Comparison of ENCODE assay signal across 1 cellular context in the genomic region with DNA sequence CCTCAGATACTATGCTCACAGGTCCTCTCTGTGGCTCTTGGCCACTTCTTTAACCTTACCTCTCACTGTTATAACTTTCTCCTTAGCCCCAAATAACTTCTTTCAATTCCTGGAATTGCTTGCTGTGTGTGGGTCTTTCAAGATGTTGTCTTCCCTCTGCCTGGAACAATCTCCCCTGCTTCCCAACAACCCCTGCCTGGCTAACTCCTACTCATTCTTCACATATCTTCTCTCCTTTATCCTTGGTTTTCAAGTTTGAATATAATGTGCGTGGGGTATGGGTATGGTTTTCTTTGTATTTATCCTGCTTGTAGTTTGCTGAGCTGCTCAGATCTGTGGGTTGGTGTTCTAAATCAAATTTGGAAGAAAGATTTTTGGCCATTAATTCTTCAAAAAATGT.
TF ChIP-seq lines count a peak whose summit lies in the region.

No MANE protein-coding gene starts in this region.

TF ChIP-seq in K562, 482 proteins besides CTCF, POLR2A, EP300 and RAD21:
- TF ChIP-seq HLTF (IDR thresholded peaks at IDR 0.05) (no peak), TGIF2 (CRISPR knock-in tag; IDR thresholded peaks at IDR 0.05) (no peak), SMARCE1 (IDR thresholded peaks at IDR 0.05) (no peak), NCOR1 (IDR thresholded peaks at IDR 0.05) (no peak), RBBP5 (IDR thresholded peaks at IDR 0.05; ENCODE audit: borderline replicate concordance, insufficient read depth, low read length, poor library complexity, severe bottlenecking) (no peak), NR3C1 (CRISPR knock-in tag; IDR thresholded peaks at IDR 0.05) (no peak), SNRNP70 (optimal IDR thresholded peaks at IDR 0.05; ENCODE audit: low read depth, low read length) (no peak), RBM15 (IDR thresholded peaks at IDR 0.05; ENCODE audit: insufficient read depth, low read length) (no peak), CC2D1A (IDR thresholded peaks at IDR 0.05) (no peak), NFE2 (IDR thresholded peaks at IDR 0.05; ENCODE audit: low read depth) (no peak), ZFX (CRISPR knock-in tag; IDR thresholded peaks at IDR 0.05) (no peak)
- TF ChIP-seq, protein P1, sequence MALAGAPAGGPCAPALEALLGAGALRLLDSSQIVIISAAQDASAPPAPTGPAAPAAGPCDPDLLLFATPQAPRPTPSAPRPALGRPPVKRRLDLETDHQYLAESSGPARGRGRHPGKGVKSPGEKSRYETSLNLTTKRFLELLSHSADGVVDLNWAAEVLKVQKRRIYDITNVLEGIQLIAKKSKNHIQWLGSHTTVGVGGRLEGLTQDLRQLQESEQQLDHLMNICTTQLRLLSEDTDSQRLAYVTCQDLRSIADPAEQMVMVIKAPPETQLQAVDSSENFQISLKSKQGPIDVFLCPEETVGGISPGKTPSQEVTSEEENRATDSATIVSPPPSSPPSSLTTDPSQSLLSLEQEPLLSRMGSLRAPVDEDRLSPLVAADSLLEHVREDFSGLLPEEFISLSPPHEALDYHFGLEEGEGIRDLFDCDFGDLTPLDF (CRISPR knock-in tag; IDR thresholded peaks at IDR 0.05) = no peak
- TF ChIP-seq, protein P2, sequence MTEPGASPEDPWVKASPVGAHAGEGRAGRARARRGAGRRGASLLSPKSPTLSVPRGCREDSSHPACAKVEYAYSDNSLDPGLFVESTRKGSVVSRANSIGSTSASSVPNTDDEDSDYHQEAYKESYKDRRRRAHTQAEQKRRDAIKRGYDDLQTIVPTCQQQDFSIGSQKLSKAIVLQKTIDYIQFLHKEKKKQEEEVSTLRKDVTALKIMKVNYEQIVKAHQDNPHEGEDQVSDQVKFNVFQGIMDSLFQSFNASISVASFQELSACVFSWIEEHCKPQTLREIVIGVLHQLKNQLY (CRISPR knock-in tag; conservative IDR thresholded peaks at IDR 0.05) = no peak
- TF ChIP-seq, protein P3, sequence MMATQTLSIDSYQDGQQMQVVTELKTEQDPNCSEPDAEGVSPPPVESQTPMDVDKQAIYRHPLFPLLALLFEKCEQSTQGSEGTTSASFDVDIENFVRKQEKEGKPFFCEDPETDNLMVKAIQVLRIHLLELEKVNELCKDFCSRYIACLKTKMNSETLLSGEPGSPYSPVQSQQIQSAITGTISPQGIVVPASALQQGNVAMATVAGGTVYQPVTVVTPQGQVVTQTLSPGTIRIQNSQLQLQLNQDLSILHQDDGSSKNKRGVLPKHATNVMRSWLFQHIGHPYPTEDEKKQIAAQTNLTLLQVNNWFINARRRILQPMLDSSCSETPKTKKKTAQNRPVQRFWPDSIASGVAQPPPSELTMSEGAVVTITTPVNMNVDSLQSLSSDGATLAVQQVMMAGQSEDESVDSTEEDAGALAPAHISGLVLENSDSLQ (IDR thresholded peaks at IDR 0.05) = no peak
